In the genomic region with DNA sequence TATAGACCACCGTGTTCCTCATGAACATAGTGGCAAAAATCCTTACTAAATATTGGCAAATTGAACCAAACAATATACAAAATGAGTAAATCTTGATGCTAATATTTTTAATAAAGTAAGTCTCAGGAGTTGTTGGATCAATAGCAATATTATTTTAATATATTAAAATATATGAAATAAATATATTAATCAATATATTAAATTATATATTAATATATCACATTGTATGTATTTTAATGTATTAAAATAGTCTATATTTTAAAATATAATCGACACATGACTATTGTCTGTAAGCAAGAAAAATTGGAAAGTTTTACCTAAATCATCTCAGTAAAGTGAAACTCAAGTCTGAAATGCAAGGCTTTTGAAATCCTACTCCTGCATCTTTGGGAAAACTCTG, we compare ENCODE assay signal across 9 cellular contexts.
"Had no signal": no experiment of that assay in that cellular context is flagged by ENCODE, and none has a peak within 500 bp of the region (broad histone marks: within the 10 kb centered on the region; RNA-seq: fewer than 3 reads in every experiment).

No MANE protein-coding gene starts in this region.

- FAIRE-seq: H1, H54, HepG2 had no signal

- H3K4me3 Mint-ChIP-seq: GM23338, H9, IgD-negative memory B cell had no signal

- H3K4me1 Mint-ChIP-seq: GM23338, H9, IgD-negative memory B cell had no signal

- ATAC-seq: GM23338, HepG2 had no signal

- H3K36me3 Mint-ChIP-seq: IgD-negative memory B cell had no signal

- DNase-seq: H9, HCEC 1CT, KBM-7 had no signal

- H3K4me3 ChIP-seq: GM23338 had no signal

- H3K27ac Mint-ChIP-seq: GM23338, H9, IgD-negative memory B cell had no signal

- H3K27ac ChIP-seq: HL-60 had no signal
